3 cellular contexts compared by ENCODE assay signal in the genomic region with DNA sequence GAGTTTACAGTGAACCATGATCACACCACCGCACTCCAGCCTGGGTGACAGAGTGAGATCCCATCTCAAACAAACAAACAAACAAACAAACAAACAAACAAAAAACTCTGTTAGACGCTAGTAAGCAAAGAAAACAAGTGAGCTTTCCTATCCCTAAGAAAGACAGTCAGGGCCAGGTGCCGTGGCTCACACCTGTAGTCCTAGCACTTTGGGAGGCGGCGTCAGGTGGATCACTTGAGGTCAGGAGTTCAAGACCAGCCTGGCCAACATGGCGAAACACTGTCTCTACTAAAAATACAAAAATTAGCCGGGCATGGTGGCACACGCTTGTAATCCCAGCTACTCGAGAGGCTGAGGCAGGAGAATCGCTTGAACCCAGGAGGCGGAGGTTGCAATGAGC. TPM values are rescaled to one million over a fixed set of nuclear protein-coding genes. Genes with fewer than 3 reads are reported as not detected.
"Had no signal": no experiment of that assay in that cellular context is flagged by ENCODE, and none has a peak within 500 bp of the region (broad histone marks: within the 10 kb centered on the region; RNA-seq: fewer than 3 reads in every experiment).

No MANE protein-coding gene starts in this region.

RNA-seq across cellular contexts. Expression of a gene that starts 36.3 kb away (rescaled TPM):
- total RNA-seq: activated CD8-positive, alpha-beta T cell treated with anti-CD3 and anti-CD28 coated beads, Interleukin-2, amount 10 ng/mL, durations not matched to agents 7 days and 5 days; activated naive CD4-positive, alpha-beta T cell treated with anti-CD3 and anti-CD28 coated beads, Interleukin-2, amount 50 U/mL, for 72 hours; activated T-helper 1 cell treated with anti-CD3 and anti-CD28 coated beads, Interleukin-12 subunit alpha, Interleukin-12 subunit beta, Interleukin-2, Interleukin-4 antibody, amounts not matched to agents 30 ng/mL and 10 ng/mL and 1 ng/mL, durations not matched to agents 14 hours and 24 hours and 36 hours had no signal
